ENCODE assay signal across 9 cellular contexts in genomic region chr11:119207607-119208006, GRCh38. TPM values are rescaled to one million over a fixed set of nuclear protein-coding genes. Genes with fewer than 3 reads are reported as not detected.
DNase-seq lines count a peak whose midpoint lies in the region; ATAC-seq, FAIRE-seq and TF ChIP-seq lines count a peak whose summit lies in the region.
"Had no signal": no experiment of that assay in that cellular context is flagged by ENCODE, and none has a peak within 500 bp of the region (broad histone marks: within the 10 kb centered on the region; RNA-seq: fewer than 3 reads in every experiment).

No MANE protein-coding gene starts in this region.

- TF ChIP-seq CTCF in AG04449 (IDR thresholded peaks at IDR 0.05; ENCODE audit: insufficient read depth, low read length, missing control alignments) = no peak
- no peak for TF ChIP-seq CTCF in HFF-Myc (IDR thresholded peaks at IDR 0.05; ENCODE audit: low read depth, low read length, missing control alignments)
- TF ChIP-seq CTCF in GM12878 (IDR thresholded peaks at IDR 0.05 in 2 of 3, conservative IDR thresholded peaks at IDR 0.05 in 1 of 3; ENCODE audit: control insufficient read depth in 2 of 3, extremely low read depth in 1 of 3, insufficient read depth in 1 of 3, low read depth in 3 of 3, low read length in 3 of 3) = no peak
- no peak for TF ChIP-seq CTCF in colonic mucosa (IDR thresholded peaks at IDR 0.05)

- H3K4me3 ChIP-seq in AG04449 (ENCODE audit: low read depth, low read length) (peak overlapping the region; percentile 91), HFF-Myc (replicated peaks; ENCODE audit: low read depth, low read length) (peak overlapping the region; percentile 81), GM12878 (peak overlapping the region; percentile 93), mucosa of rectum (ENCODE audit: low read length in 2 of 2) (peak overlapping the region; percentile 76 to 90), colonic mucosa (no peak overlapping the region)

- H3K9me3 ChIP-seq in GM12878 (replicated peaks; ENCODE audit: control insufficient read depth, insufficient read depth, low read length) = no peaks in the 10 kb centered on the region; the same call in 2 of the 3 replicates
- H3K9me3 ChIP-seq in mucosa of rectum (ENCODE audit: control insufficient read depth in 2 of 2, low read length in 2 of 2) = no peaks in the 10 kb centered on the region
- H3K9me3 ChIP-seq in colonic mucosa = no peaks in the 10 kb centered on the region

- in situ Hi-C loops in GM12878 (cut with MboI) = no loop called here

- peak overlapping the region; percentile 68 for H3K4me2 ChIP-seq in GM12878 (ENCODE audit: control insufficient read depth, insufficient read depth)

- intact Hi-C loops in GM12878 (cut with micrococcal nuclease; ENCODE audit: unreplicated experiment) = loop anchor here (1.0 to 5.0 kb wide), 2 partner anchors 53 to 115 kb away; no protein-coding TSS in a partner anchor
- intact Hi-C loops in colonic mucosa (cut with DNase I) = loop anchor here (5.0 kb wide), 1 partner anchor 125 kb away; the partner anchor contains the start of gene RNF26

- 7% methylated on average over 7 of the region's 7 CpGs for WGBS in GM12878 (ENCODE audit: insufficient coverage, insufficient replicate concordance, low lambda C conversion rate, missing lambda C conversion rate)

- SMC1A ChIA-PET in GM12878 (lab: Charles Lee; ENCODE audit: uncharacterized antibody, unreplicated experiment) = interaction anchor here (0.6 to 4.0 kb wide), 4 partner anchors 13 to 116 kb away, joined by 3 to 42 read pairs (median 15); no protein-coding TSS in a partner anchor

- CTCF ChIA-PET in AG04449 (lab: Yijun Ruan, JAX) = interaction anchor here (1.3 to 5.5 kb wide), 10 partner anchors 9 to 186 kb away, joined by 3 to 78 read pairs (median 34); partner anchors contain the start of gene MCAM
- CTCF ChIA-PET in GM12878 (lab: Yijun Ruan, JAX) = interaction anchor here (0.6 to 4.5 kb wide), 12 partner anchors 9 to 130 kb away, joined by 3 to 63 read pairs (median 5); partner anchors contain the start of genes MCAM and NLRX1

- POLR2A ChIA-PET in AG04449 (lab: Yijun Ruan, JAX) = interaction anchor here (2.0 kb wide), 1 partner anchor 113 kb away, joined by 7 read pairs; a partner anchor contains a TSS
- POLR2A ChIA-PET in GM12878 (lab: Charles Lee) = interaction anchor here (0.5 to 2.4 kb wide), 6 partner anchors 52 to 415 kb away, joined by 3 to 20 read pairs (median 6); partner anchors contain the start of gene VPS11

- no TSS peak for BruUV-seq in GM12878 (replicated peaks; lab: Mats Ljungman, UMichigan)

- H4K20me1 ChIP-seq in GM12878 (ENCODE audit: control insufficient read depth, insufficient read depth) = no peaks in the 10 kb centered on the region; the same call in 1 of the 2 replicates

- H3K27me3 ChIP-seq in GM12878 (replicated peaks in 1 of 2; ENCODE audit: control insufficient read depth in 2 of 2, insufficient read depth in 2 of 2, low read length in 1 of 2) = no peaks in the 10 kb centered on the region
- H3K27me3 ChIP-seq in mucosa of rectum (ENCODE audit: control insufficient read depth in 2 of 2, insufficient read depth in 2 of 2, low read length in 2 of 2) = no peaks in the 10 kb centered on the region
- no peaks in the 10 kb centered on the region for H3K27me3 ChIP-seq in colonic mucosa

- peaks cover 53% of the 10 kb centered on the region for H3K79me2 ChIP-seq in GM12878 (ENCODE audit: control insufficient read depth, insufficient read depth, low read length)

- H3K27ac ChIP-seq in GM12878 (ENCODE audit: control insufficient read depth, insufficient read depth) (peak overlapping the region; percentile 85), mucosa of rectum (ENCODE audit: low read depth in 2 of 2, low read length in 2 of 2) (no peak overlapping the region), colonic mucosa (no peak overlapping the region)

- TF ChIP-seq RAD21 in GM12878 (IDR thresholded peaks at IDR 0.05; ENCODE audit: insufficient read depth, low read depth, low read length) = no peak

- TF ChIP-seq POLR2A in GM12878 (IDR thresholded peaks at IDR 0.05; ENCODE audit: low read depth, low read length) = no peak

- no peak overlapping the region for H2AFZ ChIP-seq in GM12878 (ENCODE audit: control insufficient read depth, low read depth, low read length)

- no peak for FAIRE-seq in GM12878 (lab: Jason Lieb, UNC)

- DNase-seq in AG04449 (ENCODE audit: low read depth, low spot score) (no peak), HFF-Myc (ENCODE audit: extremely low read depth, low read depth) (no peak), GM12878 (ENCODE audit: low read depth, low spot score) (no peak), HCEC 1CT (no peak), NCI-H82 (lab: John Stamatoyannopoulos, UW) (no peak), colonic mucosa (no peak)
- DNase-seq: activated CD8-positive, alpha-beta memory T cell treated with anti-CD3 and anti-CD28 coated beads for 24 hours had no signal

- H3K9ac ChIP-seq in GM12878 (ENCODE audit: control insufficient read depth, insufficient read depth, low read length) = peak overlapping the region; percentile 83
- peak overlapping the region in 1 of 2 donors; percentile 74 for H3K9ac ChIP-seq in mucosa of rectum (ENCODE audit: low read depth in 1 of 2, low read length in 2 of 2)
- no peak overlapping the region for H3K9ac ChIP-seq in colonic mucosa (ENCODE audit: low read depth in 2 of 2, low read length in 2 of 2)

- H3K36me3 ChIP-seq in GM12878 (ENCODE audit: control insufficient read depth in 2 of 2, insufficient read depth in 2 of 2, low read length in 1 of 2) = no peaks in the 10 kb centered on the region
- no peaks in the 10 kb centered on the region for H3K36me3 ChIP-seq in mucosa of rectum (ENCODE audit: control insufficient read depth in 2 of 2, insufficient read depth in 2 of 2, low read length in 2 of 2)
- H3K36me3 ChIP-seq in colonic mucosa = no peaks in the 10 kb centered on the region

- RAD21 ChIA-PET in GM12878 (lab: Charles Lee; ENCODE audit: unreplicated experiment) = interaction anchor here (1.0 to 3.6 kb wide), 4 partner anchors 39 to 140 kb away, joined by 3 to 44 read pairs (median 15); partner anchors contain the start of gene VPS11

- no peak for TF ChIP-seq EP300 in GM12878 (IDR thresholded peaks at IDR 0.05; ENCODE audit: borderline replicate concordance in 1 of 2, control insufficient read depth in 1 of 2, low read depth in 2 of 2, low read length in 2 of 2)

- H3K4me1 ChIP-seq in GM12878 (ENCODE audit: control insufficient read depth, insufficient read depth, low read length) (peaks cover 9% of the 10 kb centered on the region), mucosa of rectum (ENCODE audit: control insufficient read depth in 2 of 2, insufficient read depth in 2 of 2, low read length in 2 of 2) (peaks cover 9 to 10% of the 10 kb centered on the region in 2 donors), colonic mucosa (peaks cover 3% of the 10 kb centered on the region)

- no peak for ATAC-seq in GM12878
- ATAC-seq in HG02884 (IDR thresholded peaks at IDR 0.05; ENCODE audit: unreplicated experiment) = no peak

RNA-seq across cellular contexts. Expression of gene CBL, which starts 1.5 kb away (rescaled TPM):
- 28.7 and 29.6 TPM in 2 replicates for total RNA-seq in GM12878 (2013; cell fraction: nucleolus; rRNA removed)
- total RNA-seq in GM12878 (2014; rRNA removed) = 9.3 and 9.6 TPM in 2 replicates
- 9.4 and 10.0 TPM in 2 replicates for total RNA-seq in GM12878 (2014; rRNA removed; fragmentation: Illumina TruSeq; extraction: Trizol)
- total RNA-seq in GM12878 (2021) = 25.4 and 27.1 TPM in 2 replicates
- 7.9 TPM for polyA plus RNA-seq in GM12878 (2011; ENCODE audit: low read depth)
- polyA plus RNA-seq in GM12878 (2011; rRNA removed) = 14.5 and 18.4 TPM in 2 replicates
- polyA plus RNA-seq in GM12878 (2011; cell fraction: cytosol; rRNA removed) = 11.4 and 16.9 TPM in 2 replicates
- 21.6 and 24.8 TPM in 2 replicates for polyA plus RNA-seq in GM12878 (2011; cell fraction: nucleus; rRNA removed)
- 9.4 and 12.4 TPM in 2 replicates for polyA plus RNA-seq in GM12878 (2012)
- polyA plus RNA-seq in GM12878 (2014; fragmentation: Illumina TruSeq; extraction: Trizol) = 21.5 and 25.9 TPM in 2 replicates
- polyA plus RNA-seq in GM12878 (2014; fragmentation: Nextera tagmentation; extraction: Ambion mirVana) = 1 to 10 TPM; 3.9 to 7.6 TPM
- polyA plus RNA-seq in GM12878 (2014; rRNA removed) = 11.6 and 12.1 TPM in 2 replicates
- 1 to 10 TPM; 8.2 to 8.8 TPM for polyA plus RNA-seq in GM12878 (2016; fragmentation: Nextera tagmentation; extraction: Ambion mirVana)
- 20.2 and 23.0 TPM in 2 replicates for polyA minus RNA-seq in GM12878 (2011; rRNA and poly(A)+ RNA removed)
- polyA minus RNA-seq in GM12878 (2011; cell fraction: cytosol; rRNA and poly(A)+ RNA removed) = 11.9 and 13.2 TPM in 2 replicates
- 8.0 and 13.5 TPM in 2 replicates for polyA minus RNA-seq in GM12878 (2011; cell fraction: nucleus; rRNA and poly(A)+ RNA removed)
- total RNA-seq in colonic mucosa = 10 to 100 TPM; 10.8 to 16.4 TPM

RNA-seq across cellular contexts. Expression of gene NHERF4, which starts 22.3 kb away (rescaled TPM):
- total RNA-seq in GM12878 (2013; cell fraction: nucleolus; rRNA removed) = not detected in 2 replicates
- total RNA-seq in GM12878 (2014; rRNA removed) (not detected in 2 replicates), GM12878 (2014; rRNA removed; fragmentation: Illumina TruSeq; extraction: Trizol) (not detected in 2 replicates), GM12878 (2021) (0.15 TPM in 1 of 2 replicates, not detected in the other), colonic mucosa (10 to 100 TPM; 52.3 to 72.7 TPM)
- not detected for polyA plus RNA-seq in GM12878 (2011; ENCODE audit: low read depth)
- polyA plus RNA-seq in GM12878 (2011; rRNA removed) (not detected in 2 replicates), GM12878 (2014; fragmentation: Illumina TruSeq; extraction: Trizol) (not detected in 2 replicates), GM12878 (2014; fragmentation: Nextera tagmentation; extraction: Ambion mirVana) (not detected), GM12878 (2014; rRNA removed) (not detected in 2 replicates), GM12878 (2016; fragmentation: Nextera tagmentation; extraction: Ambion mirVana) (not detected)
- polyA plus RNA-seq in GM12878 (2011; cell fraction: cytosol; rRNA removed) = not detected in 2 replicates
- not detected in 2 replicates for polyA plus RNA-seq in GM12878 (2011; cell fraction: nucleus; rRNA removed)
- polyA plus RNA-seq in GM12878 (2012) = 0.09 TPM in 1 of 2 replicates, not detected in the other
- not detected in 2 replicates for polyA minus RNA-seq in GM12878 (2011; rRNA and poly(A)+ RNA removed)
- not detected in 2 replicates for polyA minus RNA-seq in GM12878 (2011; cell fraction: cytosol; rRNA and poly(A)+ RNA removed)
- polyA minus RNA-seq in GM12878 (2011; cell fraction: nucleus; rRNA and poly(A)+ RNA removed) = not detected in 2 replicates

RNA-seq across cellular contexts. Expression of gene NLRX1, which starts 39.1 kb away (rescaled TPM):
- 11.5 and 13.9 TPM in 2 replicates for total RNA-seq in GM12878 (2013; cell fraction: nucleolus; rRNA removed)
- 17.3 and 18.0 TPM in 2 replicates for total RNA-seq in GM12878 (2014; rRNA removed)
- 6.1 and 6.9 TPM in 2 replicates for total RNA-seq in GM12878 (2014; rRNA removed; fragmentation: Illumina TruSeq; extraction: Trizol)
- 18.5 and 20.5 TPM in 2 replicates for total RNA-seq in GM12878 (2021)
- polyA plus RNA-seq in GM12878 (2011; ENCODE audit: low read depth) = 5.4 TPM
- 2.3 and 6.4 TPM in 2 replicates for polyA plus RNA-seq in GM12878 (2011; rRNA removed)
- polyA plus RNA-seq in GM12878 (2011; cell fraction: cytosol; rRNA removed) = 9.8 and 12.0 TPM in 2 replicates
- polyA plus RNA-seq in GM12878 (2011; cell fraction: nucleus; rRNA removed) = 21.8 and 27.0 TPM in 2 replicates
- polyA plus RNA-seq in GM12878 (2012) = 9.7 and 10.2 TPM in 2 replicates
- 3.3 and 6.8 TPM in 2 replicates for polyA plus RNA-seq in GM12878 (2014; fragmentation: Illumina TruSeq; extraction: Trizol)
- polyA plus RNA-seq in GM12878 (2014; fragmentation: Nextera tagmentation; extraction: Ambion mirVana) = 1 to 10 TPM in 1 of 2 experiments, under 1 TPM in 1; 0.85 to 1.0 TPM
- polyA plus RNA-seq in GM12878 (2014; rRNA removed) = 15.6 and 16.5 TPM in 2 replicates
- polyA plus RNA-seq in GM12878 (2016; fragmentation: Nextera tagmentation; extraction: Ambion mirVana) = 10 to 100 TPM; 13.1 to 16.5 TPM
- 7.9 and 15.4 TPM in 2 replicates for polyA minus RNA-seq in GM12878 (2011; rRNA and poly(A)+ RNA removed)
- polyA minus RNA-seq in GM12878 (2011; cell fraction: cytosol; rRNA and poly(A)+ RNA removed) = 3.5 and 7.2 TPM in 2 replicates
- 8.2 and 12.0 TPM in 2 replicates for polyA minus RNA-seq in GM12878 (2011; cell fraction: nucleus; rRNA and poly(A)+ RNA removed)
- 10 to 100 TPM; 16.5 to 17.1 TPM for total RNA-seq in colonic mucosa

RNA-seq across cellular contexts. Expression of gene ABCG4, which starts 58.8 kb away (rescaled TPM):
- not detected in 2 replicates for total RNA-seq in GM12878 (2013; cell fraction: nucleolus; rRNA removed)
- not detected in 2 replicates for total RNA-seq in GM12878 (2014; rRNA removed)
- total RNA-seq in GM12878 (2014; rRNA removed; fragmentation: Illumina TruSeq; extraction: Trizol) = not detected in 2 replicates
- total RNA-seq in GM12878 (2021) = not detected in 2 replicates
- not detected for polyA plus RNA-seq in GM12878 (2011; ENCODE audit: low read depth)
- polyA plus RNA-seq in GM12878 (2011; rRNA removed) = not detected in 2 replicates
- polyA plus RNA-seq in GM12878 (2011; cell fraction: cytosol; rRNA removed) = not detected in 2 replicates
- 0.06 TPM in 1 of 2 replicates, not detected in the other for polyA plus RNA-seq in GM12878 (2011; cell fraction: nucleus; rRNA removed)
- 0.03 TPM in 1 of 2 replicates, not detected in the other for polyA plus RNA-seq in GM12878 (2012)
- not detected in 2 replicates for polyA plus RNA-seq in GM12878 (2014; fragmentation: Illumina TruSeq; extraction: Trizol)
- not detected for polyA plus RNA-seq in GM12878 (2014; fragmentation: Nextera tagmentation; extraction: Ambion mirVana)
- polyA plus RNA-seq in GM12878 (2014; rRNA removed) = 0.04 TPM in 1 of 2 replicates, not detected in the other
- polyA plus RNA-seq in GM12878 (2016; fragmentation: Nextera tagmentation; extraction: Ambion mirVana) = not detected
- not detected in 2 replicates for polyA minus RNA-seq in GM12878 (2011; rRNA and poly(A)+ RNA removed)
- polyA minus RNA-seq in GM12878 (2011; cell fraction: cytosol; rRNA and poly(A)+ RNA removed) = not detected in 2 replicates
- polyA minus RNA-seq in GM12878 (2011; cell fraction: nucleus; rRNA and poly(A)+ RNA removed) = not detected in 2 replicates
- under 1 TPM; 0.05 to 0.22 TPM for total RNA-seq in colonic mucosa

Comparison
In these comparisons a context has a peak if more than half of its experiments do, and no peak if none do; other contexts are left out.
1. RNA of gene NHERF4, which starts 22.3 kb away (total RNA-seq): 52.3 to 72.7 TPM in colonic mucosa; 0.15 TPM in GM12878; every median in the first group is over 10 times any median in the second.